In the genomic region with DNA sequence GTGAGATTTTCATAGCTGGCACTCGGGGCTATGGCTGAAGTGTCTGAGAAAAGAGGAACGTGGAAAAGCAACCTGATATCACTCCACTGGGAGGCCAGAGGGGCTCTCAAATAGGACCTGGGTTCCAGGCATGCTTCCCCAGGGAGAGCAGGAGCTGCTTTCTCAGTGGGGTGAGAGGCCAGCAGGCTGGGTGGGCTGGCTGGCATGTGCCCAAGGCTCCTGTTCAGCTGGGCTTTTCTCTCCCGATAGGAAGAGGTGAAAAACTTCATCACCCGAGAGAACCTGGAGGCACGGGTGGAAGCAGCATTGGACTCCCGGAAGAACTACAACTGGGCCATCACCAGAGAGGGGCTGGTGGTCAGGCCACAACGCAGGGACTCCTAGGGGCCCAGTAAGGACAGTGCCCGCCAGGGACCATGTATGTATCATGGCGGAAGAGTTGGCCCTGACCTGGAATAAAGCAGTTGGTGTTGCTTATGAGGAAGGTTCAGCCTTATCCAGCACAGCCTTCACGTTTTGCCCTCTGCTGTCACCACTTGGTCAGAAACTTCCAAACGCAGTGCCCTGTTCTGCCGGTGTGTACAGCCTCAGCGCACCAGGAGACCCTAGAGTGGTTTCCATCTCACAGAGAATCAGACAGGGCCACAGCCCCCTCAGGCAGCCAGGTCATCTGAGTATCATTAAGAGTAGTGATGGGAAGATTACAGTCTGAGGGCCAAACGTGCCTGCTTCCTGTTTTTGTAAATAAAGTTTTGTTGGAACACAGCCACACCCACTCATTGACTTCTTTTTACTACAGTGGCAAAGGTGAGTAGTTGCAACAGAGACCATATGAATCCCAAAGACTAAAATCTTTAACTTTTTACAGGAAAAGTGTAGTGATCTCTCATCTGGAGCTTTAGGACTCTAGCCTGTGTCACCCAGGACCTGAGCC, we compare ENCODE assay signal across 9 cellular contexts. TPM values are rescaled to one million over a fixed set of nuclear protein-coding genes. Genes with fewer than 3 reads are reported as not detected.
DNase-seq lines count a peak whose midpoint lies in the region; ATAC-seq and TF ChIP-seq lines count a peak whose summit lies in the region.
"Had no signal": no experiment of that assay in that cellular context is flagged by ENCODE, and none has a peak within 500 bp of the region (broad histone marks: within the 10 kb centered on the region; RNA-seq: fewer than 3 reads in every experiment).

No MANE protein-coding gene starts in this region.

- intact Hi-C loops in CD4-positive, alpha-beta T cell (cut with DNase I, micrococcal nuclease), result loop anchor here in 1 of 2 experiments (5.0 to 10.0 kb wide), 4 partner anchors 157 to 360 kb away; partner anchors contain the start of genes DDRGK1, DNAAF9, ITPA and PTPRA

- H3K9me3 Mint-ChIP-seq in CD4-positive, alpha-beta T cell, result no peaks in the 10 kb centered on the region
- H3K9me3 Mint-ChIP-seq in HFFc6, result no peaks in the 10 kb centered on the region
- H3K9me3 Mint-ChIP-seq in activated T-helper 17 cell treated with anti-CD3 and anti-CD28 coated beads, Interleukin-2, amount 50 U/mL, for 72 hours, result no peaks in the 10 kb centered on the region
- no peaks in the 10 kb centered on the region for H3K9me3 Mint-ChIP-seq in naive thymus-derived CD8-positive, alpha-beta T cell

- H3K27ac ChIP-seq in CD4-positive, alpha-beta T cell (ENCODE audit: low read depth, low read length), result no peak overlapping the region

- H3K4me3 Mint-ChIP-seq in CD4-positive, alpha-beta T cell, result peak overlapping the region; percentile 66
- peak overlapping the region; percentile 92 for H3K4me3 Mint-ChIP-seq in HFFc6
- peak overlapping the region; percentile 97 for H3K4me3 Mint-ChIP-seq in activated T-helper 17 cell treated with anti-CD3 and anti-CD28 coated beads, Interleukin-2, amount 50 U/mL, for 72 hours
- H3K4me3 Mint-ChIP-seq in naive thymus-derived CD8-positive, alpha-beta T cell, result peak overlapping the region; percentile 30 to 95 (median 83)

- DNase-seq in CD4-positive, alpha-beta T cell, result no peak
- DNase-seq in HFFc6, result no peak
- no peak for DNase-seq in naive thymus-derived CD8-positive, alpha-beta T cell
- no peak for DNase-seq in NCI-H1436 (lab: John Stamatoyannopoulos, UW)
- no peak for DNase-seq in hippocampal formation (lab: John Stamatoyannopoulos, UW)
- no peak for DNase-seq in islet precursor cell
- DNase-seq: cortex of kidney, stomach had no signal

- H3K4me1 Mint-ChIP-seq in CD4-positive, alpha-beta T cell (ENCODE audit: low read depth), result peaks cover 21% of the 10 kb centered on the region
- peaks cover 15% of the 10 kb centered on the region for H3K4me1 Mint-ChIP-seq in HFFc6 (ENCODE audit: low read depth)
- peaks cover 11% of the 10 kb centered on the region for H3K4me1 Mint-ChIP-seq in activated T-helper 17 cell treated with anti-CD3 and anti-CD28 coated beads, Interleukin-2, amount 50 U/mL, for 72 hours
- peaks cover 18 to 32% (median 24%) of the 10 kb centered on the region in 4 donors for H3K4me1 Mint-ChIP-seq in naive thymus-derived CD8-positive, alpha-beta T cell

- no peaks in the 10 kb centered on the region for H3K27me3 Mint-ChIP-seq in CD4-positive, alpha-beta T cell
- peaks cover 1% of the 10 kb centered on the region; the same call in 1 of the 2 replicates for H3K27me3 Mint-ChIP-seq in HFFc6 (ENCODE audit: insufficient read depth)
- no peaks in the 10 kb centered on the region for H3K27me3 Mint-ChIP-seq in activated T-helper 17 cell treated with anti-CD3 and anti-CD28 coated beads, Interleukin-2, amount 50 U/mL, for 72 hours
- no peaks in the 10 kb centered on the region for H3K27me3 Mint-ChIP-seq in naive thymus-derived CD8-positive, alpha-beta T cell

- CTCF ChIA-PET in CD4-positive, alpha-beta T cell (lab: Charles Lee), result no interaction called here

- peak overlapping the region; percentile 14 for H3K27ac Mint-ChIP-seq in CD4-positive, alpha-beta T cell
- H3K27ac Mint-ChIP-seq in HFFc6, result no peak overlapping the region
- peak overlapping the region; percentile 97 for H3K27ac Mint-ChIP-seq in activated T-helper 17 cell treated with anti-CD3 and anti-CD28 coated beads, Interleukin-2, amount 50 U/mL, for 72 hours
- H3K27ac Mint-ChIP-seq in naive thymus-derived CD8-positive, alpha-beta T cell, result peak overlapping the region in 4 of 10 donors; percentile 15 to 59 (median 44)

- no peak for TF ChIP-seq CTCF in CD4-positive, alpha-beta T cell (IDR thresholded peaks at IDR 0.05)
- no peak for TF ChIP-seq CTCF in HFFc6 (IDR thresholded peaks at IDR 0.05)

- POLR2A ChIA-PET in CD4-positive, alpha-beta T cell (lab: Charles Lee), result no interaction called here
- POLR2A ChIA-PET in naive thymus-derived CD8-positive, alpha-beta T cell (lab: Charles Lee), result interaction anchor here (0.6 to 1.1 kb wide), 3 partner anchors 49 to 182 kb away, joined by 3 read pairs; no protein-coding TSS in a partner anchor

- H3K9me3 ChIP-seq in CD4-positive, alpha-beta T cell (ENCODE audit: control insufficient read depth, low read length), result no peaks in the 10 kb centered on the region
- H3K9me3 ChIP-seq: stomach had no signal

- no peaks in the 10 kb centered on the region for H3K27me3 ChIP-seq in CD4-positive, alpha-beta T cell (ENCODE audit: control insufficient read depth, insufficient read depth, low read length)
- H3K27me3 ChIP-seq: stomach had no signal

- ATAC-seq in CD4-positive, alpha-beta T cell (ENCODE audit: poor library complexity), result no peak
- ATAC-seq in activated T-helper 17 cell treated with anti-CD3 and anti-CD28 coated beads, Interleukin-2, amount 50 U/mL, for 72 hours (replicated peaks), result no peak
- no peak for ATAC-seq in naive thymus-derived CD8-positive, alpha-beta T cell

- H3K36me3 Mint-ChIP-seq in CD4-positive, alpha-beta T cell (ENCODE audit: low read depth), result peaks cover 41% of the 10 kb centered on the region
- peaks cover 10% of the 10 kb centered on the region for H3K36me3 Mint-ChIP-seq in HFFc6 (ENCODE audit: low read depth)
- peaks cover 52% of the 10 kb centered on the region for H3K36me3 Mint-ChIP-seq in activated T-helper 17 cell treated with anti-CD3 and anti-CD28 coated beads, Interleukin-2, amount 50 U/mL, for 72 hours (ENCODE audit: low read depth)
- H3K36me3 Mint-ChIP-seq in naive thymus-derived CD8-positive, alpha-beta T cell, result peaks cover 0 to 15% (median 4%) of the 10 kb centered on the region in 3 donors

RNA-seq across cellular contexts. Expression of gene MRPS26, which starts 1.9 kb away (rescaled TPM):
- 10 to 100 TPM; 19.3 to 22.7 TPM for total RNA-seq in CD4-positive, alpha-beta T cell
- 10 to 100 TPM; 31.7 to 46.8 (median 36.0) TPM for total RNA-seq in HFFc6 (2021; fragmentation: NEBNext Ultra II Directional; extraction: Animal tissue kit (Norgen Biotek cat#: 25700))
- 10 to 100 TPM; 52.9 to 66.4 TPM for total RNA-seq in activated T-helper 17 cell treated with anti-CD3 and anti-CD28 coated beads, Interleukin-2, amount 50 U/mL, for 72 hours
- 10 to 100 TPM; 27.6 to 28.4 TPM for total RNA-seq in naive thymus-derived CD8-positive, alpha-beta T cell
- polyA plus RNA-seq in naive thymus-derived CD8-positive, alpha-beta T cell, result 10 to 100 TPM; 59.2 to 81.8 (median 75.6) TPM

RNA-seq across cellular contexts. Expression of gene GNRH2, which starts 4.3 kb away (rescaled TPM):
- not detected for total RNA-seq in CD4-positive, alpha-beta T cell
- total RNA-seq in HFFc6 (2021; fragmentation: NEBNext Ultra II Directional; extraction: Animal tissue kit (Norgen Biotek cat#: 25700)), result under 1 TPM in 1 of 6 experiments, not detected in 5; 0.26 TPM
- total RNA-seq in activated T-helper 17 cell treated with anti-CD3 and anti-CD28 coated beads, Interleukin-2, amount 50 U/mL, for 72 hours, result 10 to 100 TPM in 1 of 2 donors, under 1 TPM in 1; 0.61 to 13.7 TPM
- total RNA-seq in naive thymus-derived CD8-positive, alpha-beta T cell, result 1 to 10 TPM; 1.5 to 1.9 TPM
- polyA plus RNA-seq in naive thymus-derived CD8-positive, alpha-beta T cell, result not detected

RNA-seq across cellular contexts. Expression of gene OXT, which starts 23.7 kb away (rescaled TPM):
- 1 to 10 TPM; 1.1 to 1.6 TPM for total RNA-seq in CD4-positive, alpha-beta T cell
- total RNA-seq in HFFc6 (2021; fragmentation: NEBNext Ultra II Directional; extraction: Animal tissue kit (Norgen Biotek cat#: 25700)), result not detected
- total RNA-seq in activated T-helper 17 cell treated with anti-CD3 and anti-CD28 coated beads, Interleukin-2, amount 50 U/mL, for 72 hours, result not detected
- 1 to 10 TPM; 2.2 to 2.6 TPM for total RNA-seq in naive thymus-derived CD8-positive, alpha-beta T cell
- polyA plus RNA-seq in naive thymus-derived CD8-positive, alpha-beta T cell, result 1 to 10 TPM in 1 of 3 donors, under 1 TPM in 2; 0.53 to 2.2 (median 0.91) TPM
- total RNA-seq: stomach had no signal

RNA-seq across cellular contexts. Expression of gene AVP, which starts 36.8 kb away (rescaled TPM):
- total RNA-seq in CD4-positive, alpha-beta T cell, result under 1 TPM; 0.47 to 0.56 TPM
- total RNA-seq in HFFc6 (2021; fragmentation: NEBNext Ultra II Directional; extraction: Animal tissue kit (Norgen Biotek cat#: 25700)), result not detected
- total RNA-seq in activated T-helper 17 cell treated with anti-CD3 and anti-CD28 coated beads, Interleukin-2, amount 50 U/mL, for 72 hours, result not detected
- total RNA-seq in naive thymus-derived CD8-positive, alpha-beta T cell, result not detected
- not detected for polyA plus RNA-seq in naive thymus-derived CD8-positive, alpha-beta T cell
- total RNA-seq: stomach had no signal
- polyA plus RNA-seq: stomach had no signal
